ENCODE assay signal across 23 cellular contexts in genomic region chr5:97070234-97070633, GRCh38.
DNase-seq lines count a peak whose midpoint lies in the region; TF ChIP-seq lines count a peak whose summit lies in the region.
"Had no signal": no experiment of that assay in that cellular context is flagged by ENCODE, and none has a peak within 500 bp of the region (broad histone marks: within the 10 kb centered on the region; RNA-seq: fewer than 3 reads in every experiment).

No MANE protein-coding gene starts in this region.

- H3K9me3 Mint-ChIP-seq in neural progenitor cell = peaks cover 2% of the 10 kb centered on the region
- H3K9me3 Mint-ChIP-seq: CD4-positive, alpha-beta T cell had no signal

- H3K36me3 ChIP-seq in PC-9 (ENCODE audit: low read depth) (no peaks in the 10 kb centered on the region), neural progenitor cell (no peaks in the 10 kb centered on the region), tibial artery (no peaks in the 10 kb centered on the region)
- H3K36me3 ChIP-seq: BLaER1 treated with 17β-estradiol and CSF1 and Interleukin-3, amounts not matched to agents 10 nM and 100 nM had no signal

- H3K79me2 ChIP-seq in PC-9 (ENCODE audit: low read depth) (no peaks in the 10 kb centered on the region), neural progenitor cell (ENCODE audit: low read depth) (no peaks in the 10 kb centered on the region)

- TF ChIP-seq CTCF in 22Rv1 (IDR thresholded peaks at IDR 0.05) (no peak), PC-9 (conservative IDR thresholded peaks at IDR 0.05) (no peak), neural progenitor cell (IDR thresholded peaks at IDR 0.05) (no peak), tibial artery (IDR thresholded peaks at IDR 0.05) (no peak)

- H3K9me3 ChIP-seq in PC-9 (ENCODE audit: insufficient read depth, low read depth) (no peaks in the 10 kb centered on the region), neural progenitor cell (ENCODE audit: low read depth) (no peaks in the 10 kb centered on the region), tibial artery (no peaks in the 10 kb centered on the region)
- H3K9me3 ChIP-seq: BLaER1 treated with 17β-estradiol and CSF1 and Interleukin-3, amounts not matched to agents 10 nM and 100 nM had no signal

- H2AFZ ChIP-seq in PC-9 = 0 out of 2 replicates have a peak overlapping the region, but pooled peaks have one; percentile 8
- H2AFZ ChIP-seq in neural progenitor cell (replicated peaks) = peak overlapping the region; percentile 12

- H3K9ac ChIP-seq in neural progenitor cell = no peak overlapping the region
- H3K9ac ChIP-seq: BLaER1 treated with 17β-estradiol and CSF1 and Interleukin-3, amounts not matched to agents 10 nM and 100 nM had no signal

- no peak overlapping the region for H3K4me2 ChIP-seq in PC-9
- H3K4me2 ChIP-seq in neural progenitor cell = no peak overlapping the region
- H3K4me2 ChIP-seq: BLaER1 treated with 17β-estradiol and CSF1 and Interleukin-3, amounts not matched to agents 10 nM and 100 nM had no signal

- CTCF ChIA-PET in PC-9 (lab: Charles Lee) = interaction anchor here (0.6 kb wide), 1 partner anchor 391 kb away, joined by 3 read pairs; no protein-coding TSS in a partner anchor

- H4K20me1 ChIP-seq in PC-9 (ENCODE audit: insufficient read depth) (no peaks in the 10 kb centered on the region), neural progenitor cell (ENCODE audit: low read depth) (no peaks in the 10 kb centered on the region)
- H4K20me1 ChIP-seq: BLaER1 treated with 17β-estradiol and CSF1 and Interleukin-3, amounts not matched to agents 10 nM and 100 nM had no signal

- H3K27me3 ChIP-seq in PC-9 (ENCODE audit: insufficient read depth, low read depth) (no peaks in the 10 kb centered on the region), neural progenitor cell (no peaks in the 10 kb centered on the region), tibial artery (no peaks in the 10 kb centered on the region)
- H3K27me3 ChIP-seq: BLaER1 treated with 17β-estradiol and CSF1 and Interleukin-3, amounts not matched to agents 10 nM and 100 nM had no signal

- POLR2A ChIA-PET in PC-9 (lab: Charles Lee; ENCODE audit: unreplicated experiment) = no interaction called here

- no peak for DNase-seq in PC-9
- no peak for DNase-seq in neural progenitor cell (ENCODE audit: low spot score)
- DNase-seq in tibial artery = no peak
- no peak for DNase-seq in stimulated activated CD8-positive, alpha-beta memory T cell treated with anti-CD3 and anti-CD28 coated beads, Interleukin-4, amount 100 ng/mL, for 48 hours
- no peak for DNase-seq in KG1 (lab: John Stamatoyannopoulos, UW)
- no peak for DNase-seq in OCI-M1 (lab: John Stamatoyannopoulos, UW)
- DNase-seq: AML-193; CD4-positive, alpha-beta T cell; COR-L47; DMS53; GOT3; HCEC 1CT; Kasumi-1; NCI-H1105 treated with DMSO at 0.1 percent for 48 hours; NCI-H146; NCI-H1930; NCI-H2107; NCI-H446; NCI-H526; SHP77 had no signal

- no peaks in the 10 kb centered on the region for H3K36me3 Mint-ChIP-seq in neural progenitor cell

- no peaks in the 10 kb centered on the region for H3F3A ChIP-seq in PC-9 (ENCODE audit: insufficient read depth, low read depth)
- H3F3A ChIP-seq in neural progenitor cell (ENCODE audit: low read depth) = no peaks in the 10 kb centered on the region

- no peaks in the 10 kb centered on the region for H3K9me2 ChIP-seq in PC-9 (ENCODE audit: insufficient read depth)

- intact Hi-C loops in PC-9 (cut with micrococcal nuclease; ENCODE audit: unreplicated experiment) = no loop called here
- intact Hi-C loops in tibial artery (cut with DNase I; ENCODE audit: low total_unique reads) = no loop called here

- H3K4me3 ChIP-seq in PC-9 (no peak overlapping the region), neural progenitor cell (no peak overlapping the region), tibial artery (no peak overlapping the region)
- H3K4me3 ChIP-seq: BLaER1 treated with 17β-estradiol and CSF1 and Interleukin-3, amounts not matched to agents 10 nM and 100 nM had no signal

- BruUV-seq in PC-9 (replicated peaks; lab: Mats Ljungman, UMichigan) = no TSS peak

- peaks cover 11% of the 10 kb centered on the region for H3K4me1 Mint-ChIP-seq in neural progenitor cell

- H3K4me1 ChIP-seq in PC-9 (replicated peaks; ENCODE audit: insufficient read depth) (peaks cover 5% of the 10 kb centered on the region), neural progenitor cell (peaks cover 14% of the 10 kb centered on the region), tibial artery (peaks cover 0 to 12% (median 0%) of the 10 kb centered on the region in 4 donors)
- H3K4me1 ChIP-seq: BLaER1 treated with 17β-estradiol and CSF1 and Interleukin-3, amounts not matched to agents 10 nM and 100 nM had no signal

- H3K4me3 Mint-ChIP-seq in neural progenitor cell = no peak overlapping the region
- H3K4me3 Mint-ChIP-seq: CD4-positive, alpha-beta T cell had no signal

- peaks cover 3% of the 10 kb centered on the region for H3K27me3 Mint-ChIP-seq in neural progenitor cell (ENCODE audit: insufficient read depth, low read depth)
- H3K27me3 Mint-ChIP-seq: CD4-positive, alpha-beta T cell had no signal

- H3K27ac ChIP-seq in 22Rv1 (peak overlapping the region; percentile 47; the same call in 1 of the 2 replicates), PC-9 (no peak overlapping the region), neural progenitor cell (no peak overlapping the region), tibial artery (peak overlapping the region; percentile 22 to 40)
- H3K27ac ChIP-seq: BLaER1 treated with 17β-estradiol and CSF1 and Interleukin-3, amounts not matched to agents 10 nM and 100 nM; RWPE1 had no signal

- no peak overlapping the region for H3K27ac Mint-ChIP-seq in neural progenitor cell
- H3K27ac Mint-ChIP-seq: CD4-positive, alpha-beta T cell had no signal

Comparison
In these comparisons a context has a peak if more than half of its experiments do, and no peak if none do; other contexts are left out.
1. H3K27ac ChIP-seq: peak in 22Rv1 (single experiment) and tibial artery (2 of 2); none in PC-9 (single experiment) and neural progenitor cell (single experiment).